In the genomic region with DNA sequence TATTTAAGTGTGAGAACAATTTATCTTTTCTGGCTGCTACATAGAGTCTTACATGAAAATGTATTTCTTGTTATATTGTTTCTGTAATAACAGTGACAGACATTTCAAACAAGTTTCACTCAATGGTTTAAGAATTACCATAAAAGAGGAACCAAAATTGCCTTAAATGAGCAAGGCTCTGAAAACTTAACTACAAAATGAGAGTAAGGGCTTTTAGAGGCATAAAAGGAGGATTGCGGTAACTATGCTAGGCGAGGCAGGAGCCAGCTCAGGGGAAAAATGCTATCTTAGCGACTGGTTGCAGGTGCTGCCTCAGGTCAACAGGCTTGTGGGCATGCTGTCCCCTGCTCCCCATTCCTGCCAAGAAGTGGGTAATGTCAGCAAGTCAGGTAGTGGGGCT, we compare ENCODE assay signal across 16 cellular contexts.
A peak's percentile ranks its signal among the peaks of the same experiment; 100 is the strongest.
DNase-seq lines count a peak whose midpoint lies in the region; ATAC-seq and TF ChIP-seq lines count a peak whose summit lies in the region.
"Had no signal": no experiment of that assay in that cellular context is flagged by ENCODE, and none has a peak within 500 bp of the region (broad histone marks: within the 10 kb centered on the region; RNA-seq: fewer than 3 reads in every experiment).

No MANE protein-coding gene starts in this region.

- DNase-seq in GM10248 (ENCODE audit: extremely low spot score) (peak; percentile 70), A673 (ENCODE audit: low spot score) (no peak), NCI-H187 (lab: John Stamatoyannopoulos, UW) (no peak), left ventricle myocardium inferior (no peak)
- DNase-seq: activated T-cell treated with anti-CD3 and anti-CD28 coated beads, Interleukin-2, amount 50 U/mL, for 72 hours; left cardiac atrium; NCI-H2081; SW 1271; upper lobe of left lung had no signal

- ATAC-seq in GM19328 (IDR thresholded peaks at IDR 0.05; ENCODE audit: unreplicated experiment) = peak; percentile 53
- peak; percentile 50 for ATAC-seq in HG02588 (IDR thresholded peaks at IDR 0.05; ENCODE audit: unreplicated experiment)
- peak; percentile 63 for ATAC-seq in HG03457 (IDR thresholded peaks at IDR 0.05; ENCODE audit: unreplicated experiment)
- ATAC-seq in HG02970 (IDR thresholded peaks at IDR 0.05; ENCODE audit: low FRiP score, unreplicated experiment) = no peak
- ATAC-seq: activated CD4-positive, CD25-positive, alpha-beta regulatory T cell treated with anti-CD3 and anti-CD28 coated beads, Interleukin-2, amount 50 U/mL, for 24 hours; activated T-cell treated with anti-CD3 and anti-CD28 coated beads, Interleukin-2, amount 50 U/mL, for 72 hours; left cardiac atrium had no signal

- intact Hi-C loops in A673 (cut with micrococcal nuclease; ENCODE audit: unreplicated experiment) = no loop called here
- intact Hi-C loops in left ventricle myocardium inferior (cut with micrococcal nuclease) = no loop called here

- no peak overlapping the region for H3K27ac ChIP-seq in A673 (ENCODE audit: low read depth, low read length, poor library complexity, severe bottlenecking)
- H3K27ac ChIP-seq in left ventricle myocardium inferior (replicated peaks) = no peak overlapping the region
- H3K27ac ChIP-seq: A549, prostate gland, upper lobe of left lung had no signal

- H3K4me3 ChIP-seq in A673 (ENCODE audit: low read depth, low read length, poor library complexity, severe bottlenecking) = no peak overlapping the region
- no peak overlapping the region for H3K4me3 ChIP-seq in left ventricle myocardium inferior
- H3K4me3 ChIP-seq: A549, prostate gland, upper lobe of left lung had no signal

- POLR2A ChIA-PET in GM10248 (lab: Yijun Ruan, JAX) (no interaction called here), A673 (lab: Charles Lee; ENCODE audit: low non-redundant PET) (no interaction called here)

- BruUV-seq in A673 (replicated peaks; lab: Mats Ljungman, UMichigan) = no TSS peak

- CTCF ChIA-PET in GM10248 (lab: Yijun Ruan, JAX) (interaction anchor here (0.6 kb wide), 1 partner anchor 723 kb away, joined by 3 read pairs; no protein-coding TSS in a partner anchor), A673 (lab: Charles Lee) (no interaction called here)

- H3K4me1 ChIP-seq in A673 (ENCODE audit: insufficient read depth, low read length, poor library complexity, severe bottlenecking) (no peaks in the 10 kb centered on the region), left ventricle myocardium inferior (no peaks in the 10 kb centered on the region)
- H3K4me1 ChIP-seq: A549, prostate gland, upper lobe of left lung had no signal

- TF ChIP-seq CTCF in GM10248 (IDR thresholded peaks at IDR 0.05; ENCODE audit: control extremely low read depth, extremely low read depth, low read depth, missing control alignments) (no peak), A673 (conservative IDR thresholded peaks at IDR 0.05; ENCODE audit: low read depth, low read length) (no peak), left ventricle myocardium inferior (IDR thresholded peaks at IDR 0.05; ENCODE audit: borderline replicate concordance) (no peak)

- H3K9me3 ChIP-seq in A673 (ENCODE audit: low read depth, low read length, poor library complexity, severe bottlenecking) (no peaks in the 10 kb centered on the region), left ventricle myocardium inferior (replicated peaks) (no peaks in the 10 kb centered on the region)
- H3K9me3 ChIP-seq: A549, prostate gland, upper lobe of left lung had no signal

- H3K27me3 ChIP-seq in A673 (replicated peaks; ENCODE audit: insufficient read depth, low read depth, low read length, poor library complexity) (peaks cover 29% of the 10 kb centered on the region), left ventricle myocardium inferior (ENCODE audit: low read depth) (peaks cover 20% of the 10 kb centered on the region)
- H3K27me3 ChIP-seq: upper lobe of left lung had no signal

- H3K36me3 ChIP-seq in A673 (ENCODE audit: insufficient read depth, low read length, poor library complexity, severe bottlenecking) (no peaks in the 10 kb centered on the region), left ventricle myocardium inferior (no peaks in the 10 kb centered on the region)
- H3K36me3 ChIP-seq: prostate gland, upper lobe of left lung had no signal
